In the genomic region with DNA sequence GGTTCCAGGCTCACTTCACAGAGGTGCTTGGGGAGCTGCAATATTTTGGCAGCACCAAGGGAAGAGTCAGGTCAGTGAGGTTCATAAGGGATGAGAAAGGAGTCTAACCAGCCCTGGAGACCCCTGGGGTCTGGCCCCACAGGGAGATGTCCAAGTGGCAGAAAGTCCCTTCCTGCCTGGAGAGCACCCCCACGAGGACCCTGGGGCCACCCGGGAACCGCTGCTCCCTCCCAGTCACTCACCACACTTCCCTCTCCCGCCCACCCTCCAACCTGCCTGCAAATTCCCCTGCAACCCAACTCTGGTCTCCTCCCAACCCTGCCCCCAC, we compare ENCODE assay signal across 3 cellular contexts.
TF ChIP-seq lines count a peak whose summit lies in the region.

No MANE protein-coding gene starts in this region.

TF ChIP-seq in SK-N-SH, 30 proteins besides CTCF, POLR2A, EP300 and RAD21:
- TF ChIP-seq MEF2A (IDR thresholded peaks at IDR 0.05; ENCODE audit: borderline replicate concordance, low read depth) (no peak), SMC3 (IDR thresholded peaks at IDR 0.05; ENCODE audit: low read depth, low read length) (no peak), FOXJ3 (CRISPR knock-in tag; IDR thresholded peaks at IDR 0.05) (no peak), NFIC (IDR thresholded peaks at IDR 0.05; ENCODE audit: borderline replicate concordance) (no peak), RFX5 (IDR thresholded peaks at IDR 0.05; ENCODE audit: low read length) (no peak), RCOR1 (IDR thresholded peaks at IDR 0.05; ENCODE audit: low read length) (no peak), TAF1 (IDR thresholded peaks at IDR 0.05; ENCODE audit: borderline replicate concordance, low read depth, low read length) (no peak), FOSL2 (IDR thresholded peaks at IDR 0.05; ENCODE audit: borderline replicate concordance, low read depth) (no peak), ELF1 (IDR thresholded peaks at IDR 0.05) (no peak), CHD2 (IDR thresholded peaks at IDR 0.05; ENCODE audit: low read length, partially characterized antibody) (no peak), TEAD4 (IDR thresholded peaks at IDR 0.05; ENCODE audit: borderline replicate concordance, insufficient read depth) (no peak), MXI1 (IDR thresholded peaks at IDR 0.05; ENCODE audit: low read depth, low read length) (no peak)
- TF ChIP-seq, protein P1, sequence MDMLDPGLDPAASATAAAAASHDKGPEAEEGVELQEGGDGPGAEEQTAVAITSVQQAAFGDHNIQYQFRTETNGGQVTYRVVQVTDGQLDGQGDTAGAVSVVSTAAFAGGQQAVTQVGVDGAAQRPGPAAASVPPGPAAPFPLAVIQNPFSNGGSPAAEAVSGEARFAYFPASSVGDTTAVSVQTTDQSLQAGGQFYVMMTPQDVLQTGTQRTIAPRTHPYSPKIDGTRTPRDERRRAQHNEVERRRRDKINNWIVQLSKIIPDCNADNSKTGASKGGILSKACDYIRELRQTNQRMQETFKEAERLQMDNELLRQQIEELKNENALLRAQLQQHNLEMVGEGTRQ (IDR thresholded peaks at IDR 0.05; ENCODE audit: borderline replicate concordance, low read depth, low read length): no peak
- TF ChIP-seq, protein P2, sequence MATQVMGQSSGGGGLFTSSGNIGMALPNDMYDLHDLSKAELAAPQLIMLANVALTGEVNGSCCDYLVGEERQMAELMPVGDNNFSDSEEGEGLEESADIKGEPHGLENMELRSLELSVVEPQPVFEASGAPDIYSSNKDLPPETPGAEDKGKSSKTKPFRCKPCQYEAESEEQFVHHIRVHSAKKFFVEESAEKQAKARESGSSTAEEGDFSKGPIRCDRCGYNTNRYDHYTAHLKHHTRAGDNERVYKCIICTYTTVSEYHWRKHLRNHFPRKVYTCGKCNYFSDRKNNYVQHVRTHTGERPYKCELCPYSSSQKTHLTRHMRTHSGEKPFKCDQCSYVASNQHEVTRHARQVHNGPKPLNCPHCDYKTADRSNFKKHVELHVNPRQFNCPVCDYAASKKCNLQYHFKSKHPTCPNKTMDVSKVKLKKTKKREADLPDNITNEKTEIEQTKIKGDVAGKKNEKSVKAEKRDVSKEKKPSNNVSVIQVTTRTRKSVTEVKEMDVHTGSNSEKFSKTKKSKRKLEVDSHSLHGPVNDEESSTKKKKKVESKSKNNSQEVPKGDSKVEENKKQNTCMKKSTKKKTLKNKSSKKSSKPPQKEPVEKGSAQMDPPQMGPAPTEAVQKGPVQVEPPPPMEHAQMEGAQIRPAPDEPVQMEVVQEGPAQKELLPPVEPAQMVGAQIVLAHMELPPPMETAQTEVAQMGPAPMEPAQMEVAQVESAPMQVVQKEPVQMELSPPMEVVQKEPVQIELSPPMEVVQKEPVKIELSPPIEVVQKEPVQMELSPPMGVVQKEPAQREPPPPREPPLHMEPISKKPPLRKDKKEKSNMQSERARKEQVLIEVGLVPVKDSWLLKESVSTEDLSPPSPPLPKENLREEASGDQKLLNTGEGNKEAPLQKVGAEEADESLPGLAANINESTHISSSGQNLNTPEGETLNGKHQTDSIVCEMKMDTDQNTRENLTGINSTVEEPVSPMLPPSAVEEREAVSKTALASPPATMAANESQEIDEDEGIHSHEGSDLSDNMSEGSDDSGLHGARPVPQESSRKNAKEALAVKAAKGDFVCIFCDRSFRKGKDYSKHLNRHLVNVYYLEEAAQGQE (IDR thresholded peaks at IDR 0.05; ENCODE audit: low read depth, low read length): no peak
- TF ChIP-seq, protein P3, sequence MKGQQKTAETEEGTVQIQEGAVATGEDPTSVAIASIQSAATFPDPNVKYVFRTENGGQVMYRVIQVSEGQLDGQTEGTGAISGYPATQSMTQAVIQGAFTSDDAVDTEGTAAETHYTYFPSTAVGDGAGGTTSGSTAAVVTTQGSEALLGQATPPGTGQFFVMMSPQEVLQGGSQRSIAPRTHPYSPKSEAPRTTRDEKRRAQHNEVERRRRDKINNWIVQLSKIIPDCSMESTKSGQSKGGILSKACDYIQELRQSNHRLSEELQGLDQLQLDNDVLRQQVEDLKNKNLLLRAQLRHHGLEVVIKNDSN (IDR thresholded peaks at IDR 0.05; ENCODE audit: borderline replicate concordance, low read depth): no peak
- TF ChIP-seq, protein P4, sequence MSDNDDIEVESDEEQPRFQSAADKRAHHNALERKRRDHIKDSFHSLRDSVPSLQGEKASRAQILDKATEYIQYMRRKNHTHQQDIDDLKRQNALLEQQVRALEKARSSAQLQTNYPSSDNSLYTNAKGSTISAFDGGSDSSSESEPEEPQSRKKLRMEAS (IDR thresholded peaks at IDR 0.05; ENCODE audit: low read depth): no peak
TF ChIP-seq in SK-N-SH: peak in this region for 0.

TF ChIP-seq in SK-N-SH treated with all-trans-retinoic acid at 6 μM for 48 hours, 23 proteins besides CTCF, POLR2A, EP300 and RAD21:
- no peak for TF ChIP-seq TCF4 (CRISPR knock-in tag; IDR thresholded peaks at IDR 0.05; ENCODE audit: borderline replicate concordance)
TF ChIP-seq in SK-N-SH treated with all-trans-retinoic acid at 6 μM for 48 hours: peak in this region for 0.

TF ChIP-seq in H1, 55 proteins besides CTCF, POLR2A, EP300 and RAD21:
- TF ChIP-seq KDM4A (IDR thresholded peaks at IDR 0.05; ENCODE audit: low read depth, low read length, severe bottlenecking) (no peak), SUZ12 (IDR thresholded peaks at IDR 0.05; ENCODE audit: low read length) (no peak), JUND (IDR thresholded peaks at IDR 0.05; ENCODE audit: low read length) (no peak), EZH2 (IDR thresholded peaks at IDR 0.05; ENCODE audit: low read depth, low read length, severe bottlenecking) (no peak), RNF2 (IDR thresholded peaks at IDR 0.05; ENCODE audit: borderline replicate concordance, low read depth, low read length, missing control alignments, poor library complexity, severe bottlenecking) (no peak), NRF1 (IDR thresholded peaks at IDR 0.05; ENCODE audit: low read depth, low read length) (no peak), BACH1 (IDR thresholded peaks at IDR 0.05; ENCODE audit: low read length) (no peak), KDM5A (IDR thresholded peaks at IDR 0.05; ENCODE audit: low read length) (no peak), HDAC6 (IDR thresholded peaks at IDR 0.05; ENCODE audit: low read depth, low read length) (no peak), RXRA (IDR thresholded peaks at IDR 0.05; ENCODE audit: insufficient read depth, low read depth, low read length) (no peak)
